In the genomic region with DNA sequence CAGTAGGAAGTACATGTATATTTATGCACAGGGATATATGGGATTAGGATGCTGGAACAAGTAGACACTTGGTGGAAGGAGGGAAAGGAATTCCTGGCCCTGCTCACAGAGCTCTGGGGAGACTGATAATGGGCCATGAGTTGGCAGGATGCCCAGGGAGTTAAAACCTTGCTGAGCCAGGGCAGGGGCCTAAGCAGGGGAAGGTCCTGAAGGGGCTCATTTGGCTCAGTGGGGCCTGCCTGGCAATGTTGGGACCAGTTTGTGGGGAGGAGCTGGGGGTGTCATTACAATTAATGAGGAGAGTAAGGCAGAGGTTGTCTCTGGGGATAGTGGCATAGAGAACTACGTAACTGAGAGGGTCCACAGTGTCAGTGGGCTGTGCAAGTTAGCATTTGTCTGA, we compare ENCODE assay signal across 19 cellular contexts.
DNase-seq lines count a peak whose midpoint lies in the region; ATAC-seq and TF ChIP-seq lines count a peak whose summit lies in the region.
"Had no signal": no experiment of that assay in that cellular context is flagged by ENCODE, and none has a peak within 500 bp of the region (broad histone marks: within the 10 kb centered on the region; RNA-seq: fewer than 3 reads in every experiment).

No MANE protein-coding gene starts in this region.

- H3K4me3 ChIP-seq in smooth muscle cell, result no peak overlapping the region
- H3K4me3 ChIP-seq: GM23248, tibial artery had no signal

- TF ChIP-seq CTCF in brain (conservative IDR thresholded peaks at IDR 0.05) (no peak), mesothelial cell of epicardium (IDR thresholded peaks at IDR 0.05; ENCODE audit: unreplicated experiment) (no peak), smooth muscle cell (IDR thresholded peaks at IDR 0.05; ENCODE audit: borderline replicate concordance, insufficient read depth, poor library complexity, severe bottlenecking) (no peak)

- no peak overlapping the region for H2AFZ ChIP-seq in smooth muscle cell (ENCODE audit: low read depth)
- H2AFZ ChIP-seq: GM23248 had no signal

- H3K27ac Mint-ChIP-seq in brain (peak overlapping the region; percentile 21 to 87 (median 64)), mesothelial cell of epicardium (peak overlapping the region; percentile 87)
- H3K27ac Mint-ChIP-seq: CD14-positive monocyte had no signal

- no peaks in the 10 kb centered on the region for H3F3A ChIP-seq in smooth muscle cell (ENCODE audit: low read depth)

- DNase-seq in NCI-H1436 (lab: John Stamatoyannopoulos, UW) (peak; percentile 16), NCI-H1436 treated with DMSO at 0.1 percent for 48 hours (lab: John Stamatoyannopoulos, UW) (no peak), NCI-H2227 (lab: John Stamatoyannopoulos, UW; ENCODE audit: unreplicated experiment) (peak; percentile 76), mesothelial cell of epicardium (ENCODE audit: low spot score in 2 of 2, unreplicated experiment in 2 of 2) (peak; percentile 70 to 83), HuH-7 (ENCODE audit: low spot score) (no peak), smooth muscle cell (lab: John Stamatoyannopoulos, UW; ENCODE audit: unreplicated experiment) (no peak)
- DNase-seq: 8988T; activated CD4-positive, CD25-positive, alpha-beta regulatory T cell; activated effector memory CD4-positive, alpha-beta T cell treated with Interleukin-2 at 50 U/mL for 16 hours; dermis blood vessel endothelial cell; GM23248; kidney glomerular epithelial cell; occipital lobe; T-helper 1 cell; tibial artery had no signal

- H3K4me3 Mint-ChIP-seq in brain (peak overlapping the region in 1 of 5 experiments; percentile 40), mesothelial cell of epicardium (no peak overlapping the region)
- H3K4me3 Mint-ChIP-seq: CD14-positive monocyte had no signal

- H3K27me3 Mint-ChIP-seq in brain, result peaks cover 3% of the 10 kb centered on the region
- peaks cover 14% of the 10 kb centered on the region for H3K27me3 Mint-ChIP-seq in mesothelial cell of epicardium (ENCODE audit: low read depth)

- H3K9me3 ChIP-seq in smooth muscle cell (replicated peaks; ENCODE audit: low read depth), result no peaks in the 10 kb centered on the region
- H3K9me3 ChIP-seq: tibial artery had no signal

- no peaks in the 10 kb centered on the region for H3K4me1 ChIP-seq in smooth muscle cell (ENCODE audit: low read depth)

- H3K36me3 Mint-ChIP-seq in brain, result no peaks in the 10 kb centered on the region
- H3K36me3 Mint-ChIP-seq in mesothelial cell of epicardium, result no peaks in the 10 kb centered on the region
- H3K36me3 Mint-ChIP-seq: CD14-positive monocyte had no signal

- no peaks in the 10 kb centered on the region for H3K79me2 ChIP-seq in smooth muscle cell (ENCODE audit: low read depth)

- H3K9ac ChIP-seq in smooth muscle cell (ENCODE audit: low read depth), result no peak overlapping the region
- H3K9ac ChIP-seq: GM23248 had no signal

- H3K4me1 Mint-ChIP-seq in brain (peaks cover 34% of the 10 kb centered on the region), mesothelial cell of epicardium (peaks cover 28% of the 10 kb centered on the region)
- H3K4me1 Mint-ChIP-seq: CD14-positive monocyte had no signal

- peaks cover 11% of the 10 kb centered on the region for H3K27me3 ChIP-seq in smooth muscle cell (ENCODE audit: low read depth)
- H3K27me3 ChIP-seq: tibial artery had no signal

- H3K4me2 ChIP-seq in smooth muscle cell, result no peak overlapping the region

- no peak for ATAC-seq in HG03432 (IDR thresholded peaks at IDR 0.05; ENCODE audit: unreplicated experiment)
- ATAC-seq: Panc1 had no signal

- H3K27ac ChIP-seq in smooth muscle cell (ENCODE audit: low read depth), result no peak overlapping the region
- H3K27ac ChIP-seq: GM23248, tibial artery had no signal

- WGBS in smooth muscle cell (ENCODE audit: low lambda C conversion rate), result 89% methylated on average over 1 of the region's 1 CpG

- peaks cover 0 to 4% (median 0%) of the 10 kb centered on the region in 5 experiments for H3K9me3 Mint-ChIP-seq in brain
- peaks cover 3% of the 10 kb centered on the region for H3K9me3 Mint-ChIP-seq in mesothelial cell of epicardium

- H3K36me3 ChIP-seq in smooth muscle cell (ENCODE audit: low read depth), result no peaks in the 10 kb centered on the region
- H3K36me3 ChIP-seq: tibial artery had no signal

- no peaks in the 10 kb centered on the region for H4K20me1 ChIP-seq in smooth muscle cell (ENCODE audit: low read depth)

Comparison
In these comparisons a context has a peak if more than half of its experiments do, and no peak if none do; other contexts are left out.
1. DNase-seq: peak in NCI-H1436 (single experiment), NCI-H2227 (single experiment) and mesothelial cell of epicardium (2 of 2); none in NCI-H1436 treated with DMSO at 0.1 percent for 48 hours (single experiment), HuH-7 (single experiment) and smooth muscle cell (single experiment).